ENCODE assay signal across 8 cellular contexts in the genomic region with DNA sequence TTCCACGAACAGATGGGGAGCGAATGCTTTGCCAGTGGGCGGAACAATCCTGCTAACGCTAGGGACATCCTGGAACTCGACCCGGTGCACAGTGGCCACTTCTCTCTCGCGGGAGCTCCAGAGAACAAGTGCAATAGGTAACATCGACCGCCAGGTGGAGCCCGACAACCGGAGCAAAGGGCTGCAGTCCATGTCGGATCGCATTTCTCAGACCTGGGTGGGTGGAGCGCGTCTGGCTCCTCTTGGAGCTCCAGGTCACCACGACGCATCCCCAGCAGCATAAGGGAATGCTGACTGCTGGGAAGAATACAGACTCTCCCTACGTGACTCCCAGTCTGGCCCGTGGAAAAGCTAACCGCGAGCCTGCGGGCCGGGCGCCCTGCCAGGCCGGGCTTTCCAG.
DNase-seq lines count a peak whose midpoint lies in the region; ATAC-seq and TF ChIP-seq lines count a peak whose summit lies in the region.
"Not testable (repeated sequence)": the region's sequence is repeated elsewhere in the genome, so short reads cannot be mapped to it uniquely, and the experiment has no call there.

No MANE protein-coding gene starts in this region.

- intact Hi-C loops in activated B cell treated with CpG ODN at 0.5 μM for 24 hours (cut with micrococcal nuclease); left ventricle myocardium superior (cut with micrococcal nuclease): not testable (repeated sequence)

- H3K27ac Mint-ChIP-seq in activated B cell treated with CpG ODN at 0.5 μM for 24 hours; effector memory CD8-positive, alpha-beta T cell; stimulated activated naive B cell treated with anti-CD40 and anti-IgM and Interleukin-4, amounts not matched to agents 10 μg/mL and 1 μg/mL and 100 μg/mL, for 72 hours: not testable (repeated sequence)

- not testable (repeated sequence) for H3K9me3 Mint-ChIP-seq in activated B cell treated with CpG ODN at 0.5 μM for 24 hours; effector memory CD8-positive, alpha-beta T cell; stimulated activated naive B cell treated with anti-CD40 and anti-IgM and Interleukin-4, amounts not matched to agents 10 μg/mL and 1 μg/mL and 100 μg/mL, for 72 hours

- H3K4me1 Mint-ChIP-seq in activated B cell treated with CpG ODN at 0.5 μM for 24 hours; effector memory CD8-positive, alpha-beta T cell (ENCODE audit: low read depth in 2 of 2); stimulated activated naive B cell treated with anti-CD40 and anti-IgM and Interleukin-4, amounts not matched to agents 10 μg/mL and 1 μg/mL and 100 μg/mL, for 72 hours: not testable (repeated sequence)

- DNase-seq in activated B cell treated with CpG ODN at 0.5 μM for 24 hours (peak; percentile 16), left ventricle myocardium superior (peak; percentile 4)
- not testable (repeated sequence) for DNase-seq in effector memory CD8-positive, alpha-beta T cell; stimulated activated naive B cell treated with anti-CD40 and anti-IgM and Interleukin-4, amounts not matched to agents 10 μg/mL and 1 μg/mL and 100 μg/mL, for 72 hours

- not testable (repeated sequence) for H3K36me3 Mint-ChIP-seq in activated B cell treated with CpG ODN at 0.5 μM for 24 hours (ENCODE audit: low read depth); effector memory CD8-positive, alpha-beta T cell (ENCODE audit: insufficient read depth); stimulated activated naive B cell treated with anti-CD40 and anti-IgM and Interleukin-4, amounts not matched to agents 10 μg/mL and 1 μg/mL and 100 μg/mL, for 72 hours

- not testable (repeated sequence) for TF ChIP-seq CTCF in activated B cell treated with CpG ODN at 0.5 μM for 24 hours (IDR thresholded peaks at IDR 0.05)

- POLR2A ChIA-PET in activated B cell treated with CpG ODN at 0.5 μM for 24 hours (lab: Charles Lee), result not testable (repeated sequence)

- ATAC-seq in GM18517 (IDR thresholded peaks at IDR 0.05; ENCODE audit: unreplicated experiment), result peak; percentile 74
- ATAC-seq in GM21390 (IDR thresholded peaks at IDR 0.05; ENCODE audit: unreplicated experiment), result peak; percentile 66
- peak; percentile 92 for ATAC-seq in HG02852 (IDR thresholded peaks at IDR 0.05; ENCODE audit: unreplicated experiment)
- peak; percentile 95 for ATAC-seq in HG03439 (IDR thresholded peaks at IDR 0.05; ENCODE audit: unreplicated experiment)
- ATAC-seq in activated B cell treated with CpG ODN at 0.5 μM for 24 hours (ENCODE audit: low read depth), result peak; percentile 75
- peak; percentile 48 for ATAC-seq in effector memory CD8-positive, alpha-beta T cell (replicated peaks)
- ATAC-seq in left ventricle myocardium superior, result peak; percentile 58
- peak; percentile 45 to 50 for ATAC-seq in stimulated activated naive B cell treated with anti-CD40 and anti-IgM and Interleukin-4, amounts not matched to agents 10 μg/mL and 1 μg/mL and 100 μg/mL, for 72 hours (replicated peaks)

- CTCF ChIA-PET in activated B cell treated with CpG ODN at 0.5 μM for 24 hours (lab: Charles Lee), result not testable (repeated sequence)

- H3K4me3 Mint-ChIP-seq in activated B cell treated with CpG ODN at 0.5 μM for 24 hours; effector memory CD8-positive, alpha-beta T cell; stimulated activated naive B cell treated with anti-CD40 and anti-IgM and Interleukin-4, amounts not matched to agents 10 μg/mL and 1 μg/mL and 100 μg/mL, for 72 hours: not testable (repeated sequence)

- H3K27me3 Mint-ChIP-seq in activated B cell treated with CpG ODN at 0.5 μM for 24 hours; effector memory CD8-positive, alpha-beta T cell; stimulated activated naive B cell treated with anti-CD40 and anti-IgM and Interleukin-4, amounts not matched to agents 10 μg/mL and 1 μg/mL and 100 μg/mL, for 72 hours: not testable (repeated sequence)
